ENCODE assay signal across 11 cellular contexts in genomic region chr20:38237381-38237780, GRCh38. TPM values are rescaled to one million over a fixed set of nuclear protein-coding genes. Genes with fewer than 3 reads are reported as not detected.
"Had no signal": no experiment of that assay in that cellular context is flagged by ENCODE, and none has a peak within 500 bp of the region (broad histone marks: within the 10 kb centered on the region; RNA-seq: fewer than 3 reads in every experiment).

No MANE protein-coding gene starts in this region.

- H3K9ac ChIP-seq: KMS-11 had no signal

- ATAC-seq: GM23338, HCT116 had no signal

- H3K36me3 Mint-ChIP-seq: IgD-negative memory B cell had no signal

- H3K27ac ChIP-seq: HL-60, KMS-11 had no signal

- H3K4me3 Mint-ChIP-seq: GM23338, HFFc6, IgD-negative memory B cell had no signal

- H3K4me1 Mint-ChIP-seq: GM23338, IgD-negative memory B cell had no signal

- H3K27ac Mint-ChIP-seq: GM23338, HFFc6, IgD-negative memory B cell had no signal

- DNase-seq: H7, HFFc6, Karpas-422, KBM-7 had no signal

- H3K36me3 ChIP-seq: HAP-1 had no signal

- H3K4me2 ChIP-seq: GM23338, KMS-11 had no signal

- H3K4me3 ChIP-seq: GM23338, HAP-1 had no signal

- H2AFZ ChIP-seq: GM23338 had no signal

- H3K4me1 ChIP-seq: HAP-1 had no signal

RNA-seq across cellular contexts. Expression of gene KIAA1755, which starts 23.2 kb away (rescaled TPM):
- total RNA-seq: H4 had no signal
- polyA plus RNA-seq: GM23338, IgD-negative memory B cell had no signal
